In genomic region chr2:156689945-156690344, GRCh38 we compare ENCODE assay signal across 1 cellular context.
TF ChIP-seq lines count a peak whose summit lies in the region.

No MANE protein-coding gene starts in this region.

TF ChIP-seq in GM23338, 12 proteins besides CTCF, POLR2A, EP300 and RAD21 (continued from another document):
- TF ChIP-seq, protein P1, sequence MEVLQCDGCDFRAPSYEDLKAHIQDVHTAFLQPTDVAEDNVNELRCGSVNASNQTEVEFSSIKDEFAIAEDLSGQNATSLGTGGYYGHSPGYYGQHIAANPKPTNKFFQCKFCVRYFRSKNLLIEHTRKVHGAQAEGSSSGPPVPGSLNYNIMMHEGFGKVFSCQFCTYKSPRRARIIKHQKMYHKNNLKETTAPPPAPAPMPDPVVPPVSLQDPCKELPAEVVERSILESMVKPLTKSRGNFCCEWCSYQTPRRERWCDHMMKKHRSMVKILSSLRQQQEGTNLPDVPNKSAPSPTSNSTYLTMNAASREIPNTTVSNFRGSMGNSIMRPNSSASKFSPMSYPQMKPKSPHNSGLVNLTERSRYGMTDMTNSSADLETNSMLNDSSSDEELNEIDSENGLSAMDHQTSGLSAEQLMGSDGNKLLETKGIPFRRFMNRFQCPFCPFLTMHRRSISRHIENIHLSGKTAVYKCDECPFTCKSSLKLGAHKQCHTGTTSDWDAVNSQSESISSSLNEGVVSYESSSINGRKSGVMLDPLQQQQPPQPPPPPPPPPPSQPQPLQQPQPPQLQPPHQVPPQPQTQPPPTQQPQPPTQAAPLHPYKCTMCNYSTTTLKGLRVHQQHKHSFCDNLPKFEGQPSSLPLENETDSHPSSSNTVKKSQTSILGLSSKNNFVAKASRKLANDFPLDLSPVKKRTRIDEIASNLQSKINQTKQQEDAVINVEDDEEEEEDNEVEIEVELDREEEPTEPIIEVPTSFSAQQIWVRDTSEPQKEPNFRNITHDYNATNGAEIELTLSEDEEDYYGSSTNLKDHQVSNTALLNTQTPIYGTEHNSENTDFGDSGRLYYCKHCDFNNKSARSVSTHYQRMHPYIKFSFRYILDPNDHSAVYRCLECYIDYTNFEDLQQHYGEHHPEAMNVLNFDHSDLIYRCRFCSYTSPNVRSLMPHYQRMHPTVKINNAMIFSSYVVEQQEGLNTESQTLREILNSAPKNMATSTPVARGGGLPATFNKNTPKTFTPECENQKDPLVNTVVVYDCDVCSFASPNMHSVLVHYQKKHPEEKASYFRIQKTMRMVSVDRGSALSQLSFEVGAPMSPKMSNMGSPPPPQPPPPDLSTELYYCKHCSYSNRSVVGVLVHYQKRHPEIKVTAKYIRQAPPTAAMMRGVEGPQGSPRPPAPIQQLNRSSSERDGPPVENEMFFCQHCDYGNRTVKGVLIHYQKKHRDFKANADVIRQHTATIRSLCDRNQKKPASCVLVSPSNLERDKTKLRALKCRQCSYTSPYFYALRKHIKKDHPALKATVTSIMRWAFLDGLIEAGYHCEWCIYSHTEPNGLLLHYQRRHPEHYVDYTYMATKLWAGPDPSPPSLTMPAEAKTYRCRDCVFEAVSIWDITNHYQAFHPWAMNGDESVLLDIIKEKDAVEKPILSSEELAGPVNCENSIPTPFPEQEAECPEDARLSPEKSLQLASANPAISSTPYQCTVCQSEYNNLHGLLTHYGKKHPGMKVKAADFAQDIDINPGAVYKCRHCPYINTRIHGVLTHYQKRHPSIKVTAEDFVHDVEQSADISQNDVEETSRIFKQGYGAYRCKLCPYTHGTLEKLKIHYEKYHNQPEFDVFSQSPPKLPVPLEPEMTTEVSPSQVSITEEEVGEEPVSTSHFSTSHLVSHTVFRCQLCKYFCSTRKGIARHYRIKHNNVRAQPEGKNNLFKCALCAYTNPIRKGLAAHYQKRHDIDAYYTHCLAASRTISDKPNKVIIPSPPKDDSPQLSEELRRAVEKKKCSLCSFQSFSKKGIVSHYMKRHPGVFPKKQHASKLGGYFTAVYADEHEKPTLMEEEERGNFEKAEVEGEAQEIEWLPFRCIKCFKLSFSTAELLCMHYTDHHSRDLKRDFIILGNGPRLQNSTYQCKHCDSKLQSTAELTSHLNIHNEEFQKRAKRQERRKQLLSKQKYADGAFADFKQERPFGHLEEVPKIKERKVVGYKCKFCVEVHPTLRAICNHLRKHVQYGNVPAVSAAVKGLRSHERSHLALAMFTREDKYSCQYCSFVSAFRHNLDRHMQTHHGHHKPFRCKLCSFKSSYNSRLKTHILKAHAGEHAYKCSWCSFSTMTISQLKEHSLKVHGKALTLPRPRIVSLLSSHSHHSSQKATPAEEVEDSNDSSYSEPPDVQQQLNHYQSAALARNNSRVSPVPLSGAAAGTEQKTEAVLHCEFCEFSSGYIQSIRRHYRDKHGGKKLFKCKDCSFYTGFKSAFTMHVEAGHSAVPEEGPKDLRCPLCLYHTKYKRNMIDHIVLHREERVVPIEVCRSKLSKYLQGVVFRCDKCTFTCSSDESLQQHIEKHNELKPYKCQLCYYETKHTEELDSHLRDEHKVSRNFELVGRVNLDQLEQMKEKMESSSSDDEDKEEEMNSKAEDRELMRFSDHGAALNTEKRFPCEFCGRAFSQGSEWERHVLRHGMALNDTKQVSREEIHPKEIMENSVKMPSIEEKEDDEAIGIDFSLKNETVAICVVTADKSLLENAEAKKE (CRISPR knock-in tag; IDR thresholded peaks at IDR 0.05): no peak
- TF ChIP-seq STAT1 (IDR thresholded peaks at IDR 0.05; ENCODE audit: unreplicated experiment) (no peak), EZH2 (IDR thresholded peaks at IDR 0.05; ENCODE audit: low read depth, unreplicated experiment) (no peak)
